ENCODE assay signal across 8 cellular contexts in genomic region chr7:28272461-28272877, GRCh38.
A peak's percentile ranks its signal among the peaks of the same experiment; 100 is the strongest.
DNase-seq lines count a peak whose midpoint lies in the region; ATAC-seq, FAIRE-seq and TF ChIP-seq lines count a peak whose summit lies in the region.

No MANE protein-coding gene starts in this region.

- no peak overlapping the region for H3K14ac ChIP-seq in mesenchymal stem cell (ENCODE audit: low read length in 2 of 2)

- H3K27ac ChIP-seq in CD4-positive, alpha-beta T cell (ENCODE audit: low read depth, low read length) = no peak overlapping the region
- no peak overlapping the region for H3K27ac ChIP-seq in HL-60 (replicated peaks)
- H3K27ac ChIP-seq in SJSA1 = no peak overlapping the region
- H3K27ac ChIP-seq in mesenchymal stem cell (ENCODE audit: low read length, poor library complexity, severe bottlenecking) = no peak overlapping the region
- H3K27ac ChIP-seq in suprapubic skin = peak overlapping the region; percentile 11

- CTCF ChIA-PET in CD4-positive, alpha-beta T cell (lab: Charles Lee) = no interaction called here

- intact Hi-C loops in CD4-positive, alpha-beta T cell (cut with DNase I, micrococcal nuclease) = loop anchor here in 1 of 2 experiments (2.0 kb wide), 1 partner anchor 130 kb away; no protein-coding TSS in a partner anchor

- POLR2A ChIA-PET in CD4-positive, alpha-beta T cell (lab: Charles Lee) = no interaction called here

- TF ChIP-seq CTCF in CD4-positive, alpha-beta T cell (IDR thresholded peaks at IDR 0.05) = peak; percentile 37
- TF ChIP-seq CTCF in HL-60 (IDR thresholded peaks at IDR 0.05; ENCODE audit: insufficient read depth, low read length) = peak; percentile 41
- peak; percentile 15 to 46 for TF ChIP-seq CTCF in suprapubic skin (IDR thresholded peaks at IDR 0.05)

- H3K79me1 ChIP-seq in mesenchymal stem cell (replicated peaks; ENCODE audit: low read length, poor library complexity, severe bottlenecking) = no peaks in the 10 kb centered on the region

- TF ChIP-seq EP300 in suprapubic skin (IDR thresholded peaks at IDR 0.05) = no peak

- peak overlapping the region; percentile 86 for H3K9ac ChIP-seq in mesenchymal stem cell (ENCODE audit: low read length)

- H3K4me1 Mint-ChIP-seq in CD4-positive, alpha-beta T cell (ENCODE audit: low read depth) = peaks cover 5% of the 10 kb centered on the region

- no peak overlapping the region for H3K18ac ChIP-seq in mesenchymal stem cell (ENCODE audit: low read depth in 1 of 2, low read length in 2 of 2)

- no peak overlapping the region for H2AK5ac ChIP-seq in mesenchymal stem cell (ENCODE audit: low read length, severe bottlenecking)

- H3K4me3 Mint-ChIP-seq in CD4-positive, alpha-beta T cell = no peak overlapping the region

- ATAC-seq in CD4-positive, alpha-beta T cell (ENCODE audit: poor library complexity) = no peak
- no peak for ATAC-seq in GM18498 (IDR thresholded peaks at IDR 0.05; ENCODE audit: unreplicated experiment)
- no peak for ATAC-seq in GM21786 (IDR thresholded peaks at IDR 0.05; ENCODE audit: unreplicated experiment)

- no peak overlapping the region for H4K8ac ChIP-seq in mesenchymal stem cell (ENCODE audit: low read length)

- no peak overlapping the region for H2BK120ac ChIP-seq in mesenchymal stem cell (ENCODE audit: low read depth, low read length)

- H2BK12ac ChIP-seq in mesenchymal stem cell (ENCODE audit: low read length in 2 of 2) = no peak overlapping the region

- no peak overlapping the region for H3K23ac ChIP-seq in mesenchymal stem cell (ENCODE audit: low read length in 2 of 2)

- peak overlapping the region; percentile 51 for H2BK5ac ChIP-seq in mesenchymal stem cell (ENCODE audit: low read depth, low read length, poor library complexity, severe bottlenecking)

- no peak for TF ChIP-seq POLR2A in suprapubic skin (IDR thresholded peaks at IDR 0.05)

- no peaks in the 10 kb centered on the region for H3K36me3 Mint-ChIP-seq in CD4-positive, alpha-beta T cell (ENCODE audit: low read depth)

- no peak overlapping the region for H2BK15ac ChIP-seq in mesenchymal stem cell (ENCODE audit: low read depth, poor library complexity, severe bottlenecking)

- peaks cover 34% of the 10 kb centered on the region for H3K27me3 Mint-ChIP-seq in CD4-positive, alpha-beta T cell

- H3K27me3 ChIP-seq in CD4-positive, alpha-beta T cell (ENCODE audit: control insufficient read depth, insufficient read depth, low read length) = peaks cover 5% of the 10 kb centered on the region
- H3K27me3 ChIP-seq in HL-60 (ENCODE audit: insufficient read depth, poor library complexity, severe bottlenecking) (no peaks in the 10 kb centered on the region), SJSA1 (replicated peaks) (no peaks in the 10 kb centered on the region), mesenchymal stem cell (ENCODE audit: control insufficient read depth in 1 of 2, insufficient read depth in 1 of 2, low read length in 2 of 2) (no peaks in the 10 kb centered on the region), suprapubic skin (peaks cover 3% of the 10 kb centered on the region)

- no peak overlapping the region for H3K27ac Mint-ChIP-seq in CD4-positive, alpha-beta T cell

- H3K4me1 ChIP-seq in SJSA1 (replicated peaks) = no peaks in the 10 kb centered on the region
- no peaks in the 10 kb centered on the region for H3K4me1 ChIP-seq in mesenchymal stem cell (ENCODE audit: control insufficient read depth, insufficient read depth, low read depth, low read length)
- no peaks in the 10 kb centered on the region for H3K4me1 ChIP-seq in suprapubic skin

- no peak overlapping the region for H3K4me3 ChIP-seq in HL-60 (replicated peaks; ENCODE audit: insufficient read depth, low read length)
- H3K4me3 ChIP-seq in SJSA1 = no peak overlapping the region
- peak overlapping the region in 1 of 2 experiments; percentile 68 for H3K4me3 ChIP-seq in mesenchymal stem cell (ENCODE audit: insufficient read depth in 1 of 2, low read depth in 1 of 2, low read length in 2 of 2)
- no peak overlapping the region for H3K4me3 ChIP-seq in suprapubic skin

- peak in 4 of 10 experiments; percentile 2 to 25 (median 14) for DNase-seq in CD4-positive, alpha-beta T cell
- DNase-seq in HL-60 (ENCODE audit: low read depth in 1 of 2, low spot score in 1 of 2) (peak; percentile 22 to 64), SJSA1 (ENCODE audit: low read depth in 1 of 2, low spot score in 2 of 2) (peak; percentile 48 to 54), mesenchymal stem cell (peak; percentile 56), suprapubic skin (ENCODE audit: low spot score in 2 of 2) (peak in 1 of 2 donors; percentile 62)

- no peak overlapping the region for H4K91ac ChIP-seq in mesenchymal stem cell (ENCODE audit: low read length)

- H3K4me2 ChIP-seq in mesenchymal stem cell (ENCODE audit: low read length, poor library complexity, severe bottlenecking) = peak overlapping the region; percentile 89

- peaks cover 4% of the 10 kb centered on the region for H3K9me3 ChIP-seq in CD4-positive, alpha-beta T cell (ENCODE audit: control insufficient read depth, low read length)
- H3K9me3 ChIP-seq in SJSA1 (replicated peaks) (peaks cover 3% of the 10 kb centered on the region; the same call in 1 of the 2 replicates), mesenchymal stem cell (ENCODE audit: control insufficient read depth, low read length) (no peaks in the 10 kb centered on the region), suprapubic skin (no peaks in the 10 kb centered on the region)

- H3K9me3 Mint-ChIP-seq in CD4-positive, alpha-beta T cell = peaks cover 2% of the 10 kb centered on the region

- WGBS in mesenchymal stem cell = 6% methylated on average over 9 of the region's 9 CpGs
- WGBS in suprapubic skin = 32% methylated on average over 9 of the region's 9 CpGs

- no peaks in the 10 kb centered on the region for H3K36me3 ChIP-seq in SJSA1
- no peaks in the 10 kb centered on the region for H3K36me3 ChIP-seq in mesenchymal stem cell (ENCODE audit: control insufficient read depth in 1 of 2, insufficient read depth in 2 of 2, low read depth in 1 of 2, low read length in 2 of 2)
- no peaks in the 10 kb centered on the region for H3K36me3 ChIP-seq in suprapubic skin

- peak; percentile 39 for FAIRE-seq in endometrium (lab: Jason Lieb, UNC)

- no peak overlapping the region for H3K4ac ChIP-seq in mesenchymal stem cell (ENCODE audit: low read depth in 1 of 2, low read length in 2 of 2)

- no peak overlapping the region for H2AFZ ChIP-seq in mesenchymal stem cell (ENCODE audit: low read depth, low read length)
